Comparison of ENCODE assay signal across 8 cellular contexts in the genomic region with DNA sequence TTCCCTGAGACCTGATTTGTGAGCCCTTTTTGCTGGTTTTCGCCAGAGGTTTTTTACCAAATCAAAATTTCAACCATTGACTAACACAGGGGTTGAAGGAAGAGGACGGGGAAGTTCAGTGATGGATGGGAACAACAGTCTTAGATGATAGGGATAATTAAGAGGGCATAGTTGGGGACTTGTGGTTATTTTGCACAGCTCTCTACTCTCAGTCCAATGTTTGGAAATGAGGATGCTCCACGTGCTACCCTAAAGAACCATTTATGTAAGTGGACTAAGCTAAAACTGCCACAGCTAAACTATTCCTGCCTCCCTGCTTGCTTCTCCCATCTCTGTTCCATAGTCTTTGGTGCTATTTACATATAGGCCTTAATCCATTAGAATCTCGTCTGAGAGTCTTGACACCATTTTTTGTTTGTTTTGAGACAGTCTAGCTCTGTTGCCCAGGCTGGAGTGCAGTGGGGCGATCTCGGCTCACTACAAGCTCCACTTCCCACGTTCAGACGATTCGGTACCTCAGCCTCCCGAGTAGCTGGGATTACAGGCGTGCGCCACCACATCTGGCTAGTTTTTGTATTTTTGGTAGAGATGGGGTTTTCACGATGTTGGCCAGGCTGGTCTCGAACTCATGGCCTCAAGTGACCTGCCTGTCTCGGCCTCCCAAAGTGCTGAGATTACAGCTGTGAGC. TPM values are rescaled to one million over a fixed set of nuclear protein-coding genes. Genes with fewer than 3 reads are reported as not detected.
DNase-seq lines count a peak whose midpoint lies in the region; ATAC-seq and TF ChIP-seq lines count a peak whose summit lies in the region.

No MANE protein-coding gene starts in this region.

- H3K4me1 ChIP-seq in gastrocnemius medialis: peaks cover 14 to 16% of the 10 kb centered on the region in 2 donors

- peaks cover 36% of the 10 kb centered on the region for H3K36me3 ChIP-seq in SK-N-MC (ENCODE audit: insufficient read depth, low read length)
- peaks cover 0 to 38% of the 10 kb centered on the region in 2 donors for H3K36me3 ChIP-seq in gastrocnemius medialis

- DNase-seq in SK-N-MC (ENCODE audit: low read depth, low spot score): no peak
- DNase-seq in fibroblast of villous mesenchyme (ENCODE audit: low read depth): no peak
- no peak for DNase-seq in gastrocnemius medialis
- no peak for DNase-seq in NCI-H82 treated with DMSO at 0.1 percent for 48 hours (lab: John Stamatoyannopoulos, UW; ENCODE audit: unreplicated experiment)
- no peak for DNase-seq in GDM1 (lab: John Stamatoyannopoulos, UW)
- DNase-seq in NCI-H1417 treated with DMSO at 0.1 percent for 48 hours (lab: John Stamatoyannopoulos, UW): no peak
- DNase-seq in ACHN: no peak

- in situ Hi-C loops in gastrocnemius medialis (cut with MboI; ENCODE audit: low sequenced_read_pairs in 4 of 4) (no loop called here), ACHN (cut with HindIII; ENCODE audit: low pct_ligation_motif_present, low pct_unique_long_range_greater_than_20kb, low sequenced_read_pairs) (no loop called here)

- H3K27ac ChIP-seq in SK-N-MC (peak overlapping the region; percentile 94), gastrocnemius medialis (peak overlapping the region; percentile 100)

- intact Hi-C loops in gastrocnemius medialis (cut with DNase I; ENCODE audit: low total_unique reads): loop anchor here (1.0 kb wide), 5 partner anchors 12 to 397 kb away; a partner anchor contains a TSS

- ATAC-seq in GM19395 (IDR thresholded peaks at IDR 0.05; ENCODE audit: unreplicated experiment) (peak; percentile 14), gastrocnemius medialis (peak; percentile 1 to 3)

- peak overlapping the region; percentile 89 for H3K4me3 ChIP-seq in SK-N-MC
- H3K4me3 ChIP-seq in fibroblast of villous mesenchyme (ENCODE audit: low read depth, low read length): peak overlapping the region; percentile 51
- peak overlapping the region; percentile 53 to 98 (median 79) for H3K4me3 ChIP-seq in gastrocnemius medialis

- no peaks in the 10 kb centered on the region for H3K27me3 ChIP-seq in gastrocnemius medialis

- no peak for TF ChIP-seq POLR2A in gastrocnemius medialis (IDR thresholded peaks at IDR 0.05)

- H3K9me3 ChIP-seq in SK-N-MC (ENCODE audit: low read depth, low read length): no peaks in the 10 kb centered on the region
- H3K9me3 ChIP-seq in gastrocnemius medialis: no peaks in the 10 kb centered on the region

- peak overlapping the region; percentile 93 for H3K9ac ChIP-seq in SK-N-MC (ENCODE audit: insufficient read length)

- TF ChIP-seq CTCF in fibroblast of villous mesenchyme (IDR thresholded peaks at IDR 0.05; ENCODE audit: insufficient read depth, low read depth, low read length) (no peak), gastrocnemius medialis (IDR thresholded peaks at IDR 0.05 in 4 of 5, conservative IDR thresholded peaks at IDR 0.05 in 1 of 5) (no peak)

RNA-seq across cellular contexts. Expression of a gene that starts 0.7 kb away (rescaled TPM):
- 218 and 272 TPM in 2 replicates for total RNA-seq in fibroblast of villous mesenchyme
- total RNA-seq in gastrocnemius medialis: 100 to 1,000 TPM; 136 to 199 (median 176) TPM

RNA-seq across cellular contexts. Expression of a gene that starts 30.9 kb away (rescaled TPM):
- total RNA-seq in fibroblast of villous mesenchyme (2.9 and 8.6 TPM in 2 replicates), gastrocnemius medialis (10 to 100 TPM in 2 of 4 donors, 1 to 10 TPM in 2; 5.6 to 30.0 (median 10.7) TPM)

RNA-seq across cellular contexts. Expression of a gene that starts 49.3 kb away (rescaled TPM):
- total RNA-seq in fibroblast of villous mesenchyme (76.3 and 78.6 TPM in 2 replicates), gastrocnemius medialis (100 to 1,000 TPM; 164 to 302 (median 219) TPM)
